ENCODE assay signal across 1 cellular context in genomic region chr5:172902497-172903472, GRCh38.
A peak's percentile ranks its signal among the peaks of the same experiment; 100 is the strongest.
TF ChIP-seq lines count a peak whose summit lies in the region.

No MANE protein-coding gene starts in this region.

TF ChIP-seq in K562, 482 proteins besides CTCF, POLR2A, EP300 and RAD21 (continued from another document):
- TF ChIP-seq SFPQ (IDR thresholded peaks at IDR 0.05; ENCODE audit: low read depth, low read length) = no peak
- no peak for TF ChIP-seq ATF4 (CRISPR knock-in tag; IDR thresholded peaks at IDR 0.05)
- TF ChIP-seq, protein P1, sequence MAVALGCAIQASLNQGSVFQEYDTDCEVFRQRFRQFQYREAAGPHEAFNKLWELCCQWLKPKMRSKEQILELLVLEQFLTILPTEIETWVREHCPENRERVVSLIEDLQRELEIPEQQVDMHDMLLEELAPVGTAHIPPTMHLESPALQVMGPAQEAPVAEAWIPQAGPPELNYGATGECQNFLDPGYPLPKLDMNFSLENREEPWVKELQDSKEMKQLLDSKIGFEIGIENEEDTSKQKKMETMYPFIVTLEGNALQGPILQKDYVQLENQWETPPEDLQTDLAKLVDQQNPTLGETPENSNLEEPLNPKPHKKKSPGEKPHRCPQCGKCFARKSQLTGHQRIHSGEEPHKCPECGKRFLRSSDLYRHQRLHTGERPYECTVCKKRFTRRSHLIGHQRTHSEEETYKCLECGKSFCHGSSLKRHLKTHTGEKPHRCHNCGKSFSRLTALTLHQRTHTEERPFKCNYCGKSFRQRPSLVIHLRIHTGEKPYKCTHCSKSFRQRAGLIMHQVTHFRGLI (CRISPR knock-in tag; IDR thresholded peaks at IDR 0.05) = no peak
- no peak for TF ChIP-seq PTRF (tag; IDR thresholded peaks at IDR 0.05)
- TF ChIP-seq, protein P2, sequence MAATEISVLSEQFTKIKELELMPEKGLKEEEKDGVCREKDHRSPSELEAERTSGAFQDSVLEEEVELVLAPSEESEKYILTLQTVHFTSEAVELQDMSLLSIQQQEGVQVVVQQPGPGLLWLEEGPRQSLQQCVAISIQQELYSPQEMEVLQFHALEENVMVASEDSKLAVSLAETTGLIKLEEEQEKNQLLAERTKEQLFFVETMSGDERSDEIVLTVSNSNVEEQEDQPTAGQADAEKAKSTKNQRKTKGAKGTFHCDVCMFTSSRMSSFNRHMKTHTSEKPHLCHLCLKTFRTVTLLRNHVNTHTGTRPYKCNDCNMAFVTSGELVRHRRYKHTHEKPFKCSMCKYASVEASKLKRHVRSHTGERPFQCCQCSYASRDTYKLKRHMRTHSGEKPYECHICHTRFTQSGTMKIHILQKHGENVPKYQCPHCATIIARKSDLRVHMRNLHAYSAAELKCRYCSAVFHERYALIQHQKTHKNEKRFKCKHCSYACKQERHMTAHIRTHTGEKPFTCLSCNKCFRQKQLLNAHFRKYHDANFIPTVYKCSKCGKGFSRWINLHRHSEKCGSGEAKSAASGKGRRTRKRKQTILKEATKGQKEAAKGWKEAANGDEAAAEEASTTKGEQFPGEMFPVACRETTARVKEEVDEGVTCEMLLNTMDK (IDR thresholded peaks at IDR 0.05; ENCODE audit: borderline replicate concordance, insufficient read depth, low read depth, low read length, poor library complexity, severe bottlenecking) = peak; percentile 11
- TF ChIP-seq JUND (IDR thresholded peaks at IDR 0.05; ENCODE audit: borderline replicate concordance, low read depth, low read length) = peak; percentile 36; the same call in 1 of the 2 replicates
- TF ChIP-seq JUND (tag; IDR thresholded peaks at IDR 0.05; ENCODE audit: borderline replicate concordance, low read depth, low read length) = no peak; the same call in 2 of the 3 replicates
- TF ChIP-seq KLF10 (CRISPR knock-in tag; IDR thresholded peaks at IDR 0.05) = no peak
- TF ChIP-seq HDGF (IDR thresholded peaks at IDR 0.05) = no peak
- no peak for TF ChIP-seq ELF4 (CRISPR knock-in tag; IDR thresholded peaks at IDR 0.05)
- TF ChIP-seq ZNF584 (CRISPR knock-in tag; IDR thresholded peaks at IDR 0.05; ENCODE audit: low read depth) = no peak
- TF ChIP-seq, protein P3, sequence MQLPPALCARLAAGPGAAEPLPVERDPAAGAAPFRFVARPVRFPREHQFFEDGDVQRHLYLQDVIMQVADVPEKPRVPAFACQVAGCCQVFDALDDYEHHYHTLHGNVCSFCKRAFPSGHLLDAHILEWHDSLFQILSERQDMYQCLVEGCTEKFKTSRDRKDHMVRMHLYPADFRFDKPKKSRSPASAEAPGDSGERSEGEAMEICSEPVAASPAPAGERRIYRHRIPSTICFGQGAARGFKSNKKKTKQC (CRISPR knock-in tag; IDR thresholded peaks at IDR 0.05) = no peak
- no peak for TF ChIP-seq E2F3 (CRISPR knock-in tag; IDR thresholded peaks at IDR 0.05)
- TF ChIP-seq NCOA2 (IDR thresholded peaks at IDR 0.05; ENCODE audit: partially characterized antibody in 2 of 2) = no peak
TF ChIP-seq in K562: peak in this region for 25.
